Comparison of ENCODE assay signal across 27 cellular contexts in the genomic region with DNA sequence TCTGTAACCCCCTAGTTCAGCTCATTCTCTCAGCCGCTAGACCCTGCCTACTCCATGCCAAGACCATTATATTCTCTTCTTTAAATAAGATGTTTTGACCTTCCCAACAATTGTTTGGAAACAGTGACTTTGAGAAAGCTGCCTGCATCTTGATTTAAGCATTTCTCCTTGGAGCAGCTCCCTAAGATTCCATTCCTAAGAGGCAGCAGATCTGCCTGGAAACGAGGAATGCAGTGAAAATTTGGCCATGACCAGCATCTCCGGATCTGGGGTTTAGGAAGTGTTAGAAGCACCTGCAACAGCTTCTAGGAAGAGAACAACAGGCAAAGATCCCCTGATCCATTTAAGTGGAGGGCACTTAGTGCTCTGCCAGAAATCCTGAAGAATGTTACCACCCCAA.
"Had no signal": no experiment of that assay in that cellular context is flagged by ENCODE, and none has a peak within 500 bp of the region (broad histone marks: within the 10 kb centered on the region; RNA-seq: fewer than 3 reads in every experiment).

No MANE protein-coding gene starts in this region.

- H3K27me3 ChIP-seq: esophagus squamous epithelium, gastrocnemius medialis, right lobe of liver had no signal

- H3K36me3 Mint-ChIP-seq: mesothelial cell of epicardium; naive B cell; natural killer cell treated with Interleukin-12 subunit alpha and Interleukin-12 subunit beta and Interleukin-15 and Interleukin-18, amount 100 ng/mL, for 72 hours had no signal

- H3K9ac ChIP-seq: parathyroid adenoma had no signal

- H3K27ac Mint-ChIP-seq: effector memory CD8-positive, alpha-beta T cell; mesothelial cell of epicardium; naive B cell; natural killer cell treated with Interleukin-12 subunit alpha and Interleukin-12 subunit beta and Interleukin-15 and Interleukin-18, amount 100 ng/mL, for 72 hours; progenitor cell of endocrine pancreas; stimulated activated naive CD8-positive, alpha-beta T cell treated with anti-CD3 and anti-CD28 coated beads, Interleukin-15, amount 100 ng/mL, for 72 hours had no signal

- H3K4me2 ChIP-seq: smooth muscle cell had no signal

- H3K9me3 ChIP-seq: esophagus squamous epithelium, gastrocnemius medialis, left lung, mucosa of descending colon, right lobe of liver, suprapubic skin had no signal

- H3K4me3 Mint-ChIP-seq: effector memory CD8-positive, alpha-beta T cell; mesothelial cell of epicardium; naive B cell; natural killer cell treated with Interleukin-12 subunit alpha and Interleukin-12 subunit beta and Interleukin-15 and Interleukin-18, amount 100 ng/mL, for 72 hours; neural crest cell; stimulated activated naive CD8-positive, alpha-beta T cell treated with anti-CD3 and anti-CD28 coated beads, Interleukin-15, amount 100 ng/mL, for 72 hours had no signal

- H3K4me3 ChIP-seq: esophagus squamous epithelium, gastrocnemius medialis, left lung, mucosa of descending colon, right lobe of liver, smooth muscle cell, suprapubic skin had no signal

- ATAC-seq: effector memory CD8-positive, alpha-beta T cell; gastrocnemius medialis; left cardiac atrium; left lung; mucosa of descending colon; natural killer cell treated with Interleukin-12 subunit alpha and Interleukin-12 subunit beta and Interleukin-15 and Interleukin-18, amount 100 ng/mL, for 72 hours; right lobe of liver; stimulated activated naive CD8-positive, alpha-beta T cell treated with anti-CD3 and anti-CD28 coated beads, Interleukin-15, amount 100 ng/mL, for 72 hours had no signal

- H3K27ac ChIP-seq: esophagus squamous epithelium, gastrocnemius medialis, left lung, parathyroid adenoma, right lobe of liver, suprapubic skin had no signal

- H3K4me1 ChIP-seq: gastrocnemius medialis, left lung, parathyroid adenoma, right lobe of liver, suprapubic skin had no signal

- H3K36me3 ChIP-seq: esophagus squamous epithelium, gastrocnemius medialis, left lung, right lobe of liver, suprapubic skin had no signal

- H2AFZ ChIP-seq: parathyroid adenoma had no signal

- H3K4me1 Mint-ChIP-seq: mesothelial cell of epicardium; naive B cell; stimulated activated naive CD8-positive, alpha-beta T cell treated with anti-CD3 and anti-CD28 coated beads, Interleukin-15, amount 100 ng/mL, for 72 hours had no signal

- H3K79me2 ChIP-seq: parathyroid adenoma had no signal

- FAIRE-seq: endometrium had no signal

- H3K27me3 Mint-ChIP-seq: naive B cell; stimulated activated naive CD8-positive, alpha-beta T cell treated with anti-CD3 and anti-CD28 coated beads, Interleukin-15, amount 100 ng/mL, for 72 hours had no signal

- H3K9me3 Mint-ChIP-seq: mesothelial cell of epicardium; neural crest cell; stimulated activated naive CD8-positive, alpha-beta T cell treated with anti-CD3 and anti-CD28 coated beads, Interleukin-15, amount 100 ng/mL, for 72 hours had no signal

- DNase-seq: cortex of kidney; effector memory CD8-positive, alpha-beta T cell; erythroblast; esophagus squamous epithelium; foreskin fibroblast; gastrocnemius medialis; head of caudate nucleus; left cardiac atrium; left lung; mesenchymal stem cell; mucosa of descending colon; naive B cell; right lobe of liver; stimulated activated CD4-positive, alpha-beta T cell treated with anti-CD3 and anti-CD28 coated beads, Interleukin-12 subunit alpha, Interleukin-12 subunit beta, amount 100 ng/mL, for 4 hours; stimulated activated CD4-positive, alpha-beta T cell treated with anti-CD3 and anti-CD28 coated beads, Interleukin-1b, Interleukin-23, amount 100 ng/mL, for 48 hours; stimulated activated CD4-positive, alpha-beta T cell treated with anti-CD3 and anti-CD28 coated beads, Interleukin-4, amount 100 ng/mL, for 1 hour; stimulated activated CD8-positive, alpha-beta memory T cell treated with anti-CD3 and anti-CD28 coated beads, Interleukin-4, amount 100 ng/mL, for 48 hours; stimulated activated naive CD4-positive, alpha-beta T cell; stimulated activated naive CD8-positive, alpha-beta T cell treated with anti-CD3 and anti-CD28 coated beads, Interleukin-15, amount 100 ng/mL, for 72 hours had no signal
